Comparison of ENCODE assay signal across 8 cellular contexts in genomic region chr6:42260972-42261371, GRCh38. TPM values are rescaled to one million over a fixed set of nuclear protein-coding genes. Genes with fewer than 3 reads are reported as not detected.
A peak's percentile ranks its signal among the peaks of the same experiment; 100 is the strongest.
DNase-seq lines count a peak whose midpoint lies in the region; ATAC-seq, FAIRE-seq and TF ChIP-seq lines count a peak whose summit lies in the region.

No MANE protein-coding gene starts in this region.

- WGBS in gastroesophageal sphincter (ENCODE audit: low coverage in 1 of 2), 2 donors, result 28 to 83% methylated on average over 1 to 2 of the region's 11 CpGs
- WGBS in small intestine, 3 donors, result 46 to 64% (median 54%) methylated on average over 3 to 11 of the region's 11 CpGs

- H3K27ac Mint-ChIP-seq in CD14-positive monocyte, result peak overlapping the region in 2 of 7 donors; percentile 7 to 84

- no peaks in the 10 kb centered on the region for H3K4me1 Mint-ChIP-seq in CD14-positive monocyte

- no peak for TF ChIP-seq EP300 in gastroesophageal sphincter (IDR thresholded peaks at IDR 0.05)

- peak overlapping the region; percentile 68 for H3K4me3 ChIP-seq in Jurkat, Clone E6-1 (ENCODE audit: low read length)
- H3K4me3 ChIP-seq in gastroesophageal sphincter, result no peak overlapping the region
- H3K4me3 ChIP-seq in small intestine (ENCODE audit: low read depth in 1 of 2, low read length in 2 of 2), result no peak overlapping the region

- H3K27me3 Mint-ChIP-seq in CD14-positive monocyte (ENCODE audit: low read depth in 3 of 3), result peaks cover 0 to 1% (median 1%) of the 10 kb centered on the region in 3 donors

- H3K9me3 ChIP-seq in gastroesophageal sphincter (no peaks in the 10 kb centered on the region), small intestine (ENCODE audit: control insufficient read depth, low read depth) (no peaks in the 10 kb centered on the region)

- TF ChIP-seq CTCF in CD14-positive monocyte (IDR thresholded peaks at IDR 0.05) (peak; percentile 73), gastroesophageal sphincter (IDR thresholded peaks at IDR 0.05) (peak in 3 of 4 experiments; percentile 40 to 76 (median 48))

- no peaks in the 10 kb centered on the region for H3K27me3 ChIP-seq in gastroesophageal sphincter
- no peaks in the 10 kb centered on the region for H3K27me3 ChIP-seq in small intestine (ENCODE audit: control insufficient read depth in 2 of 2, insufficient read depth in 2 of 2, low read length in 2 of 2)

- H3K36me3 ChIP-seq in gastroesophageal sphincter (peaks cover 0 to 51% of the 10 kb centered on the region in 2 donors), small intestine (ENCODE audit: control insufficient read depth in 2 of 2, insufficient read depth in 2 of 2, low read length in 2 of 2) (peaks cover 0 to 2% of the 10 kb centered on the region in 2 donors)

- ATAC-seq in gastroesophageal sphincter, result peak; percentile 75
- no peak for ATAC-seq in GM19324 (IDR thresholded peaks at IDR 0.05; ENCODE audit: low FRiP score, unreplicated experiment)
- ATAC-seq in GM19397 (IDR thresholded peaks at IDR 0.05; ENCODE audit: unreplicated experiment), result no peak

- TF ChIP-seq POLR2A in gastroesophageal sphincter (IDR thresholded peaks at IDR 0.05), result no peak

- DNase-seq in CD14-positive monocyte (ENCODE audit: low spot score) (no peak), activated T-cell treated with anti-CD3 and anti-CD28 coated beads for 4 hours (peak; percentile 36), small intestine (peak; percentile 31), amniotic stem cell (lab: John Stamatoyannopoulos, UW) (no peak)
- peak; percentile 48 for DNase-seq in Jurkat, Clone E6-1 (ENCODE audit: low read depth, low spot score)

- peaks cover 0 to 45% (median 10%) of the 10 kb centered on the region in 3 donors for H3K4me1 ChIP-seq in gastroesophageal sphincter
- H3K4me1 ChIP-seq in small intestine (ENCODE audit: control insufficient read depth in 2 of 2, insufficient read depth in 1 of 2, low read depth in 1 of 2, low read length in 1 of 2), result peaks cover 0 to 4% of the 10 kb centered on the region in 2 donors

- no peak for FAIRE-seq in small intestine (lab: Jason Lieb, UNC)

- peaks cover 54 to 75% of the 10 kb centered on the region in 2 donors for H3K36me3 Mint-ChIP-seq in CD14-positive monocyte

- peaks cover 0 to 1% (median 0%) of the 10 kb centered on the region in 7 donors for H3K9me3 Mint-ChIP-seq in CD14-positive monocyte

- no peak overlapping the region for H3K4me3 Mint-ChIP-seq in CD14-positive monocyte

- H3K27ac ChIP-seq in gastroesophageal sphincter, result peak overlapping the region in 2 of 4 donors; percentile 54 to 59
- H3K27ac ChIP-seq in small intestine (ENCODE audit: low read depth in 1 of 2, low read length in 1 of 2), result peak overlapping the region in 1 of 2 donors; percentile 43

- intact Hi-C loops in CD14-positive monocyte (cut with micrococcal nuclease), result loop anchor here in 1 of 2 donors (10.0 kb wide), 1 partner anchor 284 kb away; no protein-coding TSS in a partner anchor

RNA-seq across cellular contexts. Expression of gene MRPS10, which starts 43.3 kb away (rescaled TPM):
- 10 to 100 TPM; 31.4 to 33.0 TPM for polyA plus RNA-seq in CD14-positive monocyte
- polyA plus RNA-seq in Jurkat, Clone E6-1 (2012; ENCODE audit: insufficient read depth, insufficient read length), result 39.8 TPM
- total RNA-seq in gastroesophageal sphincter, result 10 to 100 TPM; 29.2 to 45.1 (median 34.8) TPM
- polyA plus RNA-seq in small intestine, result 10 to 100 TPM; 20.0 to 33.0 (median 25.9) TPM

Comparison
In these comparisons a context has a peak if more than half of its experiments do, and no peak if none do; other contexts are left out.
1. DNase-seq: peak in Jurkat, Clone E6-1 (single experiment), activated T-cell treated with anti-CD3 and anti-CD28 coated beads for 4 hours (single experiment) and small intestine (single experiment); none in CD14-positive monocyte (single experiment) and amniotic stem cell (single experiment).